ENCODE assay signal across 9 cellular contexts in genomic region chr17:41787021-41787418, GRCh38. TPM values are rescaled to one million over a fixed set of nuclear protein-coding genes. Genes with fewer than 3 reads are reported as not detected.
DNase-seq lines count a peak whose midpoint lies in the region; ATAC-seq and TF ChIP-seq lines count a peak whose summit lies in the region.
"Had no signal": no experiment of that assay in that cellular context is flagged by ENCODE, and none has a peak within 500 bp of the region (broad histone marks: within the 10 kb centered on the region; RNA-seq: fewer than 3 reads in every experiment).

No MANE protein-coding gene starts in this region.

- no peak for TF ChIP-seq CTCF in foreskin fibroblast (IDR thresholded peaks at IDR 0.05; ENCODE audit: low read depth, low read length)

- no peaks in the 10 kb centered on the region for H3K27me3 ChIP-seq in layer of hippocampus (ENCODE audit: control insufficient read depth, insufficient read depth, low read length)

- H3K36me3 Mint-ChIP-seq in activated CD8-positive, alpha-beta memory T cell treated with anti-CD3 and anti-CD28 coated beads, Interleukin-2, amount 10 ng/mL, durations not matched to agents 7 days and 5 days = no peaks in the 10 kb centered on the region
- no peaks in the 10 kb centered on the region for H3K36me3 Mint-ChIP-seq in activated T-helper 2 cell treated with anti-CD3 and anti-CD28 coated beads, Interferon-gamma antibody, Interleukin-2, Interleukin-4, amounts not matched to agents 10 μg/mL and 5 μg/mL and 100 μg/mL, durations not matched to agents 14 hours and 24 hours and 36 hours (ENCODE audit: low read depth)

- peaks cover 26% of the 10 kb centered on the region for H3K4me1 Mint-ChIP-seq in activated CD8-positive, alpha-beta memory T cell treated with anti-CD3 and anti-CD28 coated beads, Interleukin-2, amount 10 ng/mL, durations not matched to agents 7 days and 5 days
- H3K4me1 Mint-ChIP-seq in activated T-helper 2 cell treated with anti-CD3 and anti-CD28 coated beads, Interferon-gamma antibody, Interleukin-2, Interleukin-4, amounts not matched to agents 10 μg/mL and 5 μg/mL and 100 μg/mL, durations not matched to agents 14 hours and 24 hours and 36 hours (ENCODE audit: low read depth) = peaks cover 17% of the 10 kb centered on the region
- peaks cover 46% of the 10 kb centered on the region for H3K4me1 Mint-ChIP-seq in stimulated activated naive CD8-positive, alpha-beta T cell treated with anti-CD3 and anti-CD28 coated beads, Interleukin-15, amount 100 ng/mL, for 72 hours

- H3K27me3 Mint-ChIP-seq in activated CD8-positive, alpha-beta memory T cell treated with anti-CD3 and anti-CD28 coated beads, Interleukin-2, amount 10 ng/mL, durations not matched to agents 7 days and 5 days = peaks cover 57% of the 10 kb centered on the region
- peaks cover 34% of the 10 kb centered on the region for H3K27me3 Mint-ChIP-seq in activated T-helper 2 cell treated with anti-CD3 and anti-CD28 coated beads, Interferon-gamma antibody, Interleukin-2, Interleukin-4, amounts not matched to agents 10 μg/mL and 5 μg/mL and 100 μg/mL, durations not matched to agents 14 hours and 24 hours and 36 hours (ENCODE audit: low read depth)
- peaks cover 40% of the 10 kb centered on the region for H3K27me3 Mint-ChIP-seq in stimulated activated naive CD8-positive, alpha-beta T cell treated with anti-CD3 and anti-CD28 coated beads, Interleukin-15, amount 100 ng/mL, for 72 hours

- ATAC-seq in activated CD8-positive, alpha-beta memory T cell treated with anti-CD3 and anti-CD28 coated beads, Interleukin-2, amount 10 ng/mL, durations not matched to agents 7 days and 5 days = no peak
- ATAC-seq in stimulated activated naive CD8-positive, alpha-beta T cell treated with anti-CD3 and anti-CD28 coated beads, Interleukin-15, amount 100 ng/mL, for 72 hours = no peak
- no peak for ATAC-seq in HG03280 (IDR thresholded peaks at IDR 0.05; ENCODE audit: unreplicated experiment)
- no peak for ATAC-seq in GM18520 (IDR thresholded peaks at IDR 0.05; ENCODE audit: unreplicated experiment)

- CTCF ChIA-PET in activated CD8-positive, alpha-beta memory T cell treated with anti-CD3 and anti-CD28 coated beads, Interleukin-2, amount 10 ng/mL, durations not matched to agents 7 days and 5 days (lab: Charles Lee) = interaction anchor here (0.6 to 2.9 kb wide), 11 partner anchors 8 to 407 kb away, joined by 3 to 17 read pairs (median 5); partner anchors contain the start of genes GHDC and P3H4

- H3K9me3 Mint-ChIP-seq in activated CD8-positive, alpha-beta memory T cell treated with anti-CD3 and anti-CD28 coated beads, Interleukin-2, amount 10 ng/mL, durations not matched to agents 7 days and 5 days (ENCODE audit: low read depth) = no peaks in the 10 kb centered on the region
- H3K9me3 Mint-ChIP-seq in activated T-helper 2 cell treated with anti-CD3 and anti-CD28 coated beads, Interferon-gamma antibody, Interleukin-2, Interleukin-4, amounts not matched to agents 10 μg/mL and 5 μg/mL and 100 μg/mL, durations not matched to agents 14 hours and 24 hours and 36 hours = no peaks in the 10 kb centered on the region
- no peaks in the 10 kb centered on the region for H3K9me3 Mint-ChIP-seq in stimulated activated naive CD8-positive, alpha-beta T cell treated with anti-CD3 and anti-CD28 coated beads, Interleukin-15, amount 100 ng/mL, for 72 hours

- H3K4me3 Mint-ChIP-seq in activated CD8-positive, alpha-beta memory T cell treated with anti-CD3 and anti-CD28 coated beads, Interleukin-2, amount 10 ng/mL, durations not matched to agents 7 days and 5 days = peak overlapping the region; percentile 16
- peak overlapping the region; percentile 37 for H3K4me3 Mint-ChIP-seq in activated T-helper 2 cell treated with anti-CD3 and anti-CD28 coated beads, Interferon-gamma antibody, Interleukin-2, Interleukin-4, amounts not matched to agents 10 μg/mL and 5 μg/mL and 100 μg/mL, durations not matched to agents 14 hours and 24 hours and 36 hours (ENCODE audit: low read depth)
- peak overlapping the region; percentile 61 to 72 for H3K4me3 Mint-ChIP-seq in stimulated activated naive CD8-positive, alpha-beta T cell treated with anti-CD3 and anti-CD28 coated beads, Interleukin-15, amount 100 ng/mL, for 72 hours

- H3K4me3 ChIP-seq in foreskin fibroblast (ENCODE audit: low read depth in 1 of 2, low read length in 2 of 2) = no peak overlapping the region

- intact Hi-C loops in activated T-helper 2 cell treated with anti-CD3 and anti-CD28 coated beads, Interferon-gamma antibody, Interleukin-2, Interleukin-4, amounts not matched to agents 10 μg/mL and 5 μg/mL and 100 μg/mL, durations not matched to agents 14 hours and 24 hours and 36 hours (cut with micrococcal nuclease) = no loop called here

- no peak overlapping the region for H3K27ac Mint-ChIP-seq in activated CD8-positive, alpha-beta memory T cell treated with anti-CD3 and anti-CD28 coated beads, Interleukin-2, amount 10 ng/mL, durations not matched to agents 7 days and 5 days
- H3K27ac Mint-ChIP-seq in activated T-helper 2 cell treated with anti-CD3 and anti-CD28 coated beads, Interferon-gamma antibody, Interleukin-2, Interleukin-4, amounts not matched to agents 10 μg/mL and 5 μg/mL and 100 μg/mL, durations not matched to agents 14 hours and 24 hours and 36 hours = no peak overlapping the region
- no peak overlapping the region for H3K27ac Mint-ChIP-seq in stimulated activated naive CD8-positive, alpha-beta T cell treated with anti-CD3 and anti-CD28 coated beads, Interleukin-15, amount 100 ng/mL, for 72 hours

- DNase-seq in activated CD8-positive, alpha-beta memory T cell treated with anti-CD3 and anti-CD28 coated beads, Interleukin-2, amount 10 ng/mL, durations not matched to agents 7 days and 5 days = no peak
- DNase-seq in activated CD8-positive, alpha-beta memory T cell treated with anti-CD3 and anti-CD28 coated beads, Interleukin-2, amount 50 U/mL, for 48 hours = no peak
- no peak for DNase-seq in activated T-helper 2 cell treated with anti-CD3 and anti-CD28 coated beads, Interferon-gamma antibody, Interleukin-2, Interleukin-4, amounts not matched to agents 10 μg/mL and 5 μg/mL and 100 μg/mL, durations not matched to agents 14 hours and 24 hours and 36 hours (ENCODE audit: low spot score)
- DNase-seq in stimulated activated naive CD8-positive, alpha-beta T cell treated with anti-CD3 and anti-CD28 coated beads, Interleukin-15, amount 100 ng/mL, for 72 hours = no peak
- DNase-seq in foreskin fibroblast = no peak

- peak overlapping the region; percentile 55 for H3K27ac ChIP-seq in layer of hippocampus (ENCODE audit: low read depth, low read length)

RNA-seq across cellular contexts. Expression of gene JUP, which starts 0.5 kb away (rescaled TPM):
- total RNA-seq in activated CD8-positive, alpha-beta memory T cell treated with anti-CD3 and anti-CD28 coated beads, Interleukin-2, amount 10 ng/mL, durations not matched to agents 7 days and 5 days = 1 to 10 TPM; 2.3 TPM
- total RNA-seq in activated T-helper 2 cell treated with anti-CD3 and anti-CD28 coated beads, Interferon-gamma antibody, Interleukin-2, Interleukin-4, amounts not matched to agents 10 μg/mL and 5 μg/mL and 100 μg/mL, durations not matched to agents 14 hours and 24 hours and 36 hours = 0.78 and 1.3 TPM in 2 replicates

RNA-seq across cellular contexts. Expression of gene P3H4, which starts 24.7 kb away (rescaled TPM):
- 1 to 10 TPM; 2.1 to 3.0 TPM for total RNA-seq in activated CD8-positive, alpha-beta memory T cell treated with anti-CD3 and anti-CD28 coated beads, Interleukin-2, amount 10 ng/mL, durations not matched to agents 7 days and 5 days
- total RNA-seq in activated T-helper 2 cell treated with anti-CD3 and anti-CD28 coated beads, Interferon-gamma antibody, Interleukin-2, Interleukin-4, amounts not matched to agents 10 μg/mL and 5 μg/mL and 100 μg/mL, durations not matched to agents 14 hours and 24 hours and 36 hours = 7.8 and 8.6 TPM in 2 replicates

RNA-seq across cellular contexts. Expression of gene FKBP10, which starts 25.8 kb away (rescaled TPM):
- total RNA-seq in activated CD8-positive, alpha-beta memory T cell treated with anti-CD3 and anti-CD28 coated beads, Interleukin-2, amount 10 ng/mL, durations not matched to agents 7 days and 5 days = 1 to 10 TPM; 1.3 TPM
- total RNA-seq in activated T-helper 2 cell treated with anti-CD3 and anti-CD28 coated beads, Interferon-gamma antibody, Interleukin-2, Interleukin-4, amounts not matched to agents 10 μg/mL and 5 μg/mL and 100 μg/mL, durations not matched to agents 14 hours and 24 hours and 36 hours = 1.3 and 1.4 TPM in 2 replicates

RNA-seq across cellular contexts. Expression of gene NT5C3B, which starts 49.0 kb away (rescaled TPM):
- total RNA-seq in activated CD8-positive, alpha-beta memory T cell treated with anti-CD3 and anti-CD28 coated beads, Interleukin-2, amount 10 ng/mL, durations not matched to agents 7 days and 5 days = 10 to 100 TPM; 28.2 to 35.0 TPM
- 59.9 and 62.0 TPM in 2 replicates for total RNA-seq in activated T-helper 2 cell treated with anti-CD3 and anti-CD28 coated beads, Interferon-gamma antibody, Interleukin-2, Interleukin-4, amounts not matched to agents 10 μg/mL and 5 μg/mL and 100 μg/mL, durations not matched to agents 14 hours and 24 hours and 36 hours

RNA-seq across cellular contexts. Expression of gene KLHL10, which starts 50.6 kb away (rescaled TPM):
- total RNA-seq in activated CD8-positive, alpha-beta memory T cell treated with anti-CD3 and anti-CD28 coated beads, Interleukin-2, amount 10 ng/mL, durations not matched to agents 7 days and 5 days = not detected
- 0.16 and 0.23 TPM in 2 replicates for total RNA-seq in activated T-helper 2 cell treated with anti-CD3 and anti-CD28 coated beads, Interferon-gamma antibody, Interleukin-2, Interleukin-4, amounts not matched to agents 10 μg/mL and 5 μg/mL and 100 μg/mL, durations not matched to agents 14 hours and 24 hours and 36 hours
- total RNA-seq: T-helper 1 cell treated with Interleukin-12 subunit alpha and Interleukin-12 subunit beta and Interleukin-4 antibody, amounts not matched to agents 30 ng/mL and 1 ng/mL, for 36 hours had no signal

Comparison
In these comparisons a context has a peak if more than half of its experiments do, and no peak if none do; other contexts are left out.
1. H3K4me3 Mint-ChIP-seq: peak in every context shown above with its lines; median percentile 66 in stimulated activated naive CD8-positive, alpha-beta T cell treated with anti-CD3 and anti-CD28 coated beads, Interleukin-15, amount 100 ng/mL, for 72 hours; 37 in activated T-helper 2 cell treated with anti-CD3 and anti-CD28 coated beads, Interferon-gamma antibody, Interleukin-2, Interleukin-4, amounts not matched to agents 10 μg/mL and 5 μg/mL and 100 μg/mL, durations not matched to agents 14 hours and 24 hours and 36 hours; 16 in activated CD8-positive, alpha-beta memory T cell treated with anti-CD3 and anti-CD28 coated beads, Interleukin-2, amount 10 ng/mL, durations not matched to agents 7 days and 5 days.